1 cellular context compared by ENCODE assay signal in the genomic region with DNA sequence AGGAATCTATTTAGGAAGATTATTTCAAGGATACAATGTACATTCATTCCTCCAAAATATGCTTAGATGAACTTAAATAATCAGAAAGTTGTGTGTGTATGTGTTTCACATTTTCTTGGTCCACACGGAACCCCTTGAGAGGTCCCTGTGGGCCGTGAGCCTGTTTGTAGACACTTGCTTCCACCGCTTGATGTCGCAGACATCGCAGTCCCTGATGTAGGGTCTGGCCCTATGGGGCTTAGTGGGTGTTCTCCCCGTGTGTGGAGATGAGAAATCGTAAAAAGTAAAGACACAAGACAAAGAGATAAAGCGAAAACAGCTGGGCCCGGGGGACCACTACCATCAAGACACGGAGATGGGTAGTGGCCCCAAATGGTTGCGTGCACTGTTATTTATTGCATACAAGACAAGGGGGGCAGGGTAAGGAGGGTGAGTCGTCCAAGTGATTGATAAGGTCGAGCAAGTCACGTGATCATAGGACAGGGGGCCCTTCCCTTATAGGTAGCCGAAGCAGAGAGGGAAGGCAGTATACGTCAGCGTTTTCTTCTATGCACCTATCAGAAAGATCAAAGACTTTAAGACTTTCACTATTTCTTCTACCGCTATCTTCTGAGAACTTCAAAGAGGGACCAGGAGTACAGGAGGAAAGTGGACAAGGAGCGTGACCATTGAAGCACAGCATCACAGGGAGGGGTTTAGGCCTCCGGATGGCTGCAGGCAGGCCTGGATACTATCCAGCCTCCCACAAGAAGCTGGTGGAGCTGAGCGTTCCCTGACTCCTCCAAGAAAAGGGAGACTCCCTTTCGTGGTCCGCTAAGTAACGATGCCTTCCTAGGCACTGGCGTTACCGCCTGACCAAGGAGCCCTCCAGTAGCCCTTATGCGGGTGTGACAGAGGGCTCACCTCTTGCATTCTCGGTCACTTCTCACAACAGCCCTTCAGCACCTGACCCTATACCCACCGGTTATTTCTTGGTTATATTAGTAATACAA.
TF ChIP-seq lines count a peak whose summit lies in the region.

No MANE protein-coding gene starts in this region.

TF ChIP-seq in H1, 55 proteins besides CTCF, POLR2A, EP300 and RAD21:
- no peak for TF ChIP-seq NRF1 (IDR thresholded peaks at IDR 0.05; ENCODE audit: low read depth, low read length)
- TF ChIP-seq BRCA1 (IDR thresholded peaks at IDR 0.05; ENCODE audit: low read depth, low read length) = no peak
- TF ChIP-seq HDAC6 (IDR thresholded peaks at IDR 0.05; ENCODE audit: low read depth, low read length) = no peak
- TF ChIP-seq TAF7 (optimal IDR thresholded peaks at IDR 0.05; ENCODE audit: borderline replicate concordance, low read depth, low read length) = no peak
- TF ChIP-seq KDM4A (IDR thresholded peaks at IDR 0.05; ENCODE audit: low read depth, low read length, severe bottlenecking) = no peak
- TF ChIP-seq POLR2AphosphoS5 (IDR thresholded peaks at IDR 0.05; ENCODE audit: low read depth, low read length) = no peak
- TF ChIP-seq JUND (IDR thresholded peaks at IDR 0.05; ENCODE audit: low read length) = no peak
- TF ChIP-seq SAP30 (IDR thresholded peaks at IDR 0.05; ENCODE audit: insufficient read depth, insufficient replicate concordance, low read length) = no peak
- TF ChIP-seq SP4 (IDR thresholded peaks at IDR 0.05; ENCODE audit: low read length) = no peak
- no peak for TF ChIP-seq EGR1 (IDR thresholded peaks at IDR 0.05; ENCODE audit: borderline replicate concordance, low read depth, low read length)
- TF ChIP-seq SUZ12 (IDR thresholded peaks at IDR 0.05; ENCODE audit: low read length) = no peak
- TF ChIP-seq TAF1 (IDR thresholded peaks at IDR 0.05; ENCODE audit: low read depth, low read length) = no peak
- TF ChIP-seq POU5F1 (IDR thresholded peaks at IDR 0.05; ENCODE audit: low read depth, low read length) = no peak
- TF ChIP-seq FOSL1 (IDR thresholded peaks at IDR 0.05; ENCODE audit: insufficient read depth, low read depth, low read length) = no peak
- TF ChIP-seq KDM1A (IDR thresholded peaks at IDR 0.05; ENCODE audit: borderline replicate concordance, low read length) = no peak
- no peak for TF ChIP-seq YY1 (IDR thresholded peaks at IDR 0.05; ENCODE audit: low read depth, low read length)
